Comparison of ENCODE assay signal across 8 cellular contexts in genomic region chr7:27161214-27161720, GRCh38. TPM values are rescaled to one million over a fixed set of nuclear protein-coding genes. Genes with fewer than 3 reads are reported as not detected.
DNase-seq lines count a peak whose midpoint lies in the region; ATAC-seq, FAIRE-seq and TF ChIP-seq lines count a peak whose summit lies in the region.

No MANE protein-coding gene starts in this region.

- H3K9ac ChIP-seq in rectal smooth muscle tissue (ENCODE audit: low read length): no peak overlapping the region

- ATAC-seq in HG03175 (IDR thresholded peaks at IDR 0.05; ENCODE audit: unreplicated experiment): no peak
- no peak for ATAC-seq in omental fat pad (ENCODE audit: low FRiP score)

- H3K4me1 ChIP-seq in rectal smooth muscle tissue (ENCODE audit: control insufficient read depth, insufficient read depth, low read length): no peaks in the 10 kb centered on the region

- TF ChIP-seq CTCF in fibroblast of the aortic adventitia (IDR thresholded peaks at IDR 0.05; ENCODE audit: insufficient read depth, low read length) (no peak), omental fat pad (IDR thresholded peaks at IDR 0.05) (no peak)

- peak overlapping the region; percentile 67 for H3K4me3 ChIP-seq in fibroblast of the aortic adventitia (ENCODE audit: low read depth, low read length)
- peak overlapping the region; percentile 79 for H3K4me3 ChIP-seq in rectal smooth muscle tissue (ENCODE audit: low read length)

- DNase-seq in DMS 273 (lab: John Stamatoyannopoulos, UW; ENCODE audit: unreplicated experiment): peak; percentile 83
- DNase-seq in DMS 273 treated with DMSO at 0.1 percent for 48 hours (lab: John Stamatoyannopoulos, UW): no peak
- peak; percentile 52 for DNase-seq in RCC 7860 (ENCODE audit: low spot score)
- DNase-seq in fibroblast of the aortic adventitia (ENCODE audit: low read depth): no peak
- no peak for DNase-seq in GM19240 (ENCODE audit: insufficient read length, low spot score)
- no peak for DNase-seq in omental fat pad (ENCODE audit: low spot score)

- peak overlapping the region; percentile 60 for H3K27ac ChIP-seq in rectal smooth muscle tissue (ENCODE audit: low read depth, low read length)

- H3K27me3 ChIP-seq in rectal smooth muscle tissue (ENCODE audit: control insufficient read depth, insufficient read depth, low read length): peaks cover 2% of the 10 kb centered on the region

- H3K36me3 ChIP-seq in rectal smooth muscle tissue (ENCODE audit: control insufficient read depth, insufficient read depth, low read length): no peaks in the 10 kb centered on the region

- FAIRE-seq in RCC 7860 (lab: Jason Lieb, UNC): no peak

RNA-seq across cellular contexts. Expression of gene HOXA9, which starts 4.1 kb away (rescaled TPM):
- total RNA-seq in fibroblast of the aortic adventitia (ENCODE audit: low replicate concordance) (not detected in 2 replicates), omental fat pad (1 to 10 TPM in 2 of 4 donors, under 1 TPM in 1, not detected in 1; 0.19 to 2.4 (median 1.0) TPM)

RNA-seq across cellular contexts. Expression of gene HOXA7, which starts 4.8 kb away (rescaled TPM):
- total RNA-seq in fibroblast of the aortic adventitia (ENCODE audit: low replicate concordance) (not detected in 2 replicates), omental fat pad (1 to 10 TPM; 4.6 to 6.1 (median 5.3) TPM)

RNA-seq across cellular contexts. Expression of gene HOXA3, which starts 8.9 kb away (rescaled TPM):
- 1.2 and 3.5 TPM in 2 replicates for total RNA-seq in fibroblast of the aortic adventitia (ENCODE audit: low replicate concordance)
- total RNA-seq in omental fat pad: 10 to 100 TPM in 1 of 4 donors, 1 to 10 TPM in 3; 1.8 to 11.0 (median 4.3) TPM

RNA-seq across cellular contexts. Expression of gene HOXA10, which starts 12.9 kb away (rescaled TPM):
- total RNA-seq in fibroblast of the aortic adventitia (ENCODE audit: low replicate concordance): 0.08 TPM in 1 of 2 replicates, not detected in the other
- 1 to 10 TPM in 2 of 4 donors, under 1 TPM in 2; 0.56 to 1.9 (median 1.2) TPM for total RNA-seq in omental fat pad

RNA-seq across cellular contexts. Expression of gene HOXA6, which starts 13.7 kb away (rescaled TPM):
- total RNA-seq in fibroblast of the aortic adventitia (ENCODE audit: low replicate concordance) (not detected in 2 replicates), omental fat pad (10 to 100 TPM in 1 of 4 donors, 1 to 10 TPM in 3; 1.1 to 13.1 (median 6.4) TPM)

Comparison
In these comparisons a context has a peak if more than half of its experiments do, and no peak if none do; other contexts are left out.
1. DNase-seq: peak in DMS 273 (single experiment) and RCC 7860 (single experiment); none in DMS 273 treated with DMSO at 0.1 percent for 48 hours (single experiment), fibroblast of the aortic adventitia (single experiment), GM19240 (single experiment) and omental fat pad (single experiment).